Comparison of ENCODE assay signal across 1 cellular context in the genomic region with DNA sequence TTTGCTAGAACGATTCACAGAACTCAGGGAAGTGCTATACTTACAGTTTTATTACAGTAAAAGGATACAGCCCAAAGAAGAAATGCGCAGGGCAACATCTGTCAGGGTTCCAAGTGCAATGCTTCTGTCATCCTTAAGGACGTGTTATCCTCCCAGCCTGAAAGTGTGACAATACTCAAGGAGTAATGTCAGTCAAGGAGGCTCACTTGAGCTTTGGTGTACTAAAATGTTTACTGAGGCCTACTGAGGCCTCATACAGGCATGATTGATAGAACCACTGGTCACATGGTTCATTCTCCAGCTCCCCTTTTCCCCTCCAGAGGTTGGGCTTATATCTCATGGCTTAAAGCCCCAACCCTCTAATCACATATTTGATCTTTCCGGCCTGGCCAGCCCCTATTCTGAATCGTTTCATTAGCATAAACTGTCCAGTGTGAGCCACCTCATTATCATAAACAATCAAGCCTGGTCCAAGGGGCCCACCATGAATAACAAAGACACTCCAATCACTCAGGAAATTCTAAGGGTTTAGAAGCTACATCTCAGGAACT.
TF ChIP-seq lines count a peak whose summit lies in the region.

No MANE protein-coding gene starts in this region.

TF ChIP-seq in K562, 482 proteins besides CTCF, POLR2A, EP300 and RAD21 (continued from another document and continues in another):
- TF ChIP-seq, protein P1, sequence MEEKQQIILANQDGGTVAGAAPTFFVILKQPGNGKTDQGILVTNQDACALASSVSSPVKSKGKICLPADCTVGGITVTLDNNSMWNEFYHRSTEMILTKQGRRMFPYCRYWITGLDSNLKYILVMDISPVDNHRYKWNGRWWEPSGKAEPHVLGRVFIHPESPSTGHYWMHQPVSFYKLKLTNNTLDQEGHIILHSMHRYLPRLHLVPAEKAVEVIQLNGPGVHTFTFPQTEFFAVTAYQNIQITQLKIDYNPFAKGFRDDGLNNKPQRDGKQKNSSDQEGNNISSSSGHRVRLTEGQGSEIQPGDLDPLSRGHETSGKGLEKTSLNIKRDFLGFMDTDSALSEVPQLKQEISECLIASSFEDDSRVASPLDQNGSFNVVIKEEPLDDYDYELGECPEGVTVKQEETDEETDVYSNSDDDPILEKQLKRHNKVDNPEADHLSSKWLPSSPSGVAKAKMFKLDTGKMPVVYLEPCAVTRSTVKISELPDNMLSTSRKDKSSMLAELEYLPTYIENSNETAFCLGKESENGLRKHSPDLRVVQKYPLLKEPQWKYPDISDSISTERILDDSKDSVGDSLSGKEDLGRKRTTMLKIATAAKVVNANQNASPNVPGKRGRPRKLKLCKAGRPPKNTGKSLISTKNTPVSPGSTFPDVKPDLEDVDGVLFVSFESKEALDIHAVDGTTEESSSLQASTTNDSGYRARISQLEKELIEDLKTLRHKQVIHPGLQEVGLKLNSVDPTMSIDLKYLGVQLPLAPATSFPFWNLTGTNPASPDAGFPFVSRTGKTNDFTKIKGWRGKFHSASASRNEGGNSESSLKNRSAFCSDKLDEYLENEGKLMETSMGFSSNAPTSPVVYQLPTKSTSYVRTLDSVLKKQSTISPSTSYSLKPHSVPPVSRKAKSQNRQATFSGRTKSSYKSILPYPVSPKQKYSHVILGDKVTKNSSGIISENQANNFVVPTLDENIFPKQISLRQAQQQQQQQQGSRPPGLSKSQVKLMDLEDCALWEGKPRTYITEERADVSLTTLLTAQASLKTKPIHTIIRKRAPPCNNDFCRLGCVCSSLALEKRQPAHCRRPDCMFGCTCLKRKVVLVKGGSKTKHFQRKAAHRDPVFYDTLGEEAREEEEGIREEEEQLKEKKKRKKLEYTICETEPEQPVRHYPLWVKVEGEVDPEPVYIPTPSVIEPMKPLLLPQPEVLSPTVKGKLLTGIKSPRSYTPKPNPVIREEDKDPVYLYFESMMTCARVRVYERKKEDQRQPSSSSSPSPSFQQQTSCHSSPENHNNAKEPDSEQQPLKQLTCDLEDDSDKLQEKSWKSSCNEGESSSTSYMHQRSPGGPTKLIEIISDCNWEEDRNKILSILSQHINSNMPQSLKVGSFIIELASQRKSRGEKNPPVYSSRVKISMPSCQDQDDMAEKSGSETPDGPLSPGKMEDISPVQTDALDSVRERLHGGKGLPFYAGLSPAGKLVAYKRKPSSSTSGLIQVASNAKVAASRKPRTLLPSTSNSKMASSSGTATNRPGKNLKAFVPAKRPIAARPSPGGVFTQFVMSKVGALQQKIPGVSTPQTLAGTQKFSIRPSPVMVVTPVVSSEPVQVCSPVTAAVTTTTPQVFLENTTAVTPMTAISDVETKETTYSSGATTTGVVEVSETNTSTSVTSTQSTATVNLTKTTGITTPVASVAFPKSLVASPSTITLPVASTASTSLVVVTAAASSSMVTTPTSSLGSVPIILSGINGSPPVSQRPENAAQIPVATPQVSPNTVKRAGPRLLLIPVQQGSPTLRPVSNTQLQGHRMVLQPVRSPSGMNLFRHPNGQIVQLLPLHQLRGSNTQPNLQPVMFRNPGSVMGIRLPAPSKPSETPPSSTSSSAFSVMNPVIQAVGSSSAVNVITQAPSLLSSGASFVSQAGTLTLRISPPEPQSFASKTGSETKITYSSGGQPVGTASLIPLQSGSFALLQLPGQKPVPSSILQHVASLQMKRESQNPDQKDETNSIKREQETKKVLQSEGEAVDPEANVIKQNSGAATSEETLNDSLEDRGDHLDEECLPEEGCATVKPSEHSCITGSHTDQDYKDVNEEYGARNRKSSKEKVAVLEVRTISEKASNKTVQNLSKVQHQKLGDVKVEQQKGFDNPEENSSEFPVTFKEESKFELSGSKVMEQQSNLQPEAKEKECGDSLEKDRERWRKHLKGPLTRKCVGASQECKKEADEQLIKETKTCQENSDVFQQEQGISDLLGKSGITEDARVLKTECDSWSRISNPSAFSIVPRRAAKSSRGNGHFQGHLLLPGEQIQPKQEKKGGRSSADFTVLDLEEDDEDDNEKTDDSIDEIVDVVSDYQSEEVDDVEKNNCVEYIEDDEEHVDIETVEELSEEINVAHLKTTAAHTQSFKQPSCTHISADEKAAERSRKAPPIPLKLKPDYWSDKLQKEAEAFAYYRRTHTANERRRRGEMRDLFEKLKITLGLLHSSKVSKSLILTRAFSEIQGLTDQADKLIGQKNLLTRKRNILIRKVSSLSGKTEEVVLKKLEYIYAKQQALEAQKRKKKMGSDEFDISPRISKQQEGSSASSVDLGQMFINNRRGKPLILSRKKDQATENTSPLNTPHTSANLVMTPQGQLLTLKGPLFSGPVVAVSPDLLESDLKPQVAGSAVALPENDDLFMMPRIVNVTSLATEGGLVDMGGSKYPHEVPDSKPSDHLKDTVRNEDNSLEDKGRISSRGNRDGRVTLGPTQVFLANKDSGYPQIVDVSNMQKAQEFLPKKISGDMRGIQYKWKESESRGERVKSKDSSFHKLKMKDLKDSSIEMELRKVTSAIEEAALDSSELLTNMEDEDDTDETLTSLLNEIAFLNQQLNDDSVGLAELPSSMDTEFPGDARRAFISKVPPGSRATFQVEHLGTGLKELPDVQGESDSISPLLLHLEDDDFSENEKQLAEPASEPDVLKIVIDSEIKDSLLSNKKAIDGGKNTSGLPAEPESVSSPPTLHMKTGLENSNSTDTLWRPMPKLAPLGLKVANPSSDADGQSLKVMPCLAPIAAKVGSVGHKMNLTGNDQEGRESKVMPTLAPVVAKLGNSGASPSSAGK (IDR thresholded peaks at IDR 0.05) = peak; percentile 24
- no peak for TF ChIP-seq PTBP1 (IDR thresholded peaks at IDR 0.05; ENCODE audit: low read depth, low read length)
- no peak for TF ChIP-seq XRCC4 (IDR thresholded peaks at IDR 0.05; ENCODE audit: extremely low read depth, insufficient read depth, insufficient read length)
- TF ChIP-seq ZNF76 (CRISPR knock-in tag; IDR thresholded peaks at IDR 0.05; ENCODE audit: borderline replicate concordance) = no peak
- TF ChIP-seq CHD2 (IDR thresholded peaks at IDR 0.05; ENCODE audit: low read depth, low read length) = no peak
- TF ChIP-seq, protein P2, sequence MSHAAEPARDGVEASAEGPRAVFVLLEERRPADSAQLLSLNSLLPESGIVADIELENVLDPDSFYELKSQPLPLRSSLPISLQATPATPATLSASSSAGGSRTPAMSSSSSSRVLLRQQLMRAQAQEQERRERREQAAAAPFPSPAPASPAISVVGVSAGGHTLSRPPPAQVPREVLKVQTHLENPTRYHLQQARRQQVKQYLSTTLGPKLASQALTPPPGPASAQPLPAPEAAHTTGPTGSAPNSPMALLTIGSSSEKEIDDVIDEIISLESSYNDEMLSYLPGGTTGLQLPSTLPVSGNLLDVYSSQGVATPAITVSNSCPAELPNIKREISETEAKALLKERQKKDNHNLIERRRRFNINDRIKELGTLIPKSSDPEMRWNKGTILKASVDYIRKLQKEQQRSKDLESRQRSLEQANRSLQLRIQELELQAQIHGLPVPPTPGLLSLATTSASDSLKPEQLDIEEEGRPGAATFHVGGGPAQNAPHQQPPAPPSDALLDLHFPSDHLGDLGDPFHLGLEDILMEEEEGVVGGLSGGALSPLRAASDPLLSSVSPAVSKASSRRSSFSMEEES (CRISPR knock-in tag; IDR thresholded peaks at IDR 0.05) = peak; percentile 50
- TF ChIP-seq, protein P3, sequence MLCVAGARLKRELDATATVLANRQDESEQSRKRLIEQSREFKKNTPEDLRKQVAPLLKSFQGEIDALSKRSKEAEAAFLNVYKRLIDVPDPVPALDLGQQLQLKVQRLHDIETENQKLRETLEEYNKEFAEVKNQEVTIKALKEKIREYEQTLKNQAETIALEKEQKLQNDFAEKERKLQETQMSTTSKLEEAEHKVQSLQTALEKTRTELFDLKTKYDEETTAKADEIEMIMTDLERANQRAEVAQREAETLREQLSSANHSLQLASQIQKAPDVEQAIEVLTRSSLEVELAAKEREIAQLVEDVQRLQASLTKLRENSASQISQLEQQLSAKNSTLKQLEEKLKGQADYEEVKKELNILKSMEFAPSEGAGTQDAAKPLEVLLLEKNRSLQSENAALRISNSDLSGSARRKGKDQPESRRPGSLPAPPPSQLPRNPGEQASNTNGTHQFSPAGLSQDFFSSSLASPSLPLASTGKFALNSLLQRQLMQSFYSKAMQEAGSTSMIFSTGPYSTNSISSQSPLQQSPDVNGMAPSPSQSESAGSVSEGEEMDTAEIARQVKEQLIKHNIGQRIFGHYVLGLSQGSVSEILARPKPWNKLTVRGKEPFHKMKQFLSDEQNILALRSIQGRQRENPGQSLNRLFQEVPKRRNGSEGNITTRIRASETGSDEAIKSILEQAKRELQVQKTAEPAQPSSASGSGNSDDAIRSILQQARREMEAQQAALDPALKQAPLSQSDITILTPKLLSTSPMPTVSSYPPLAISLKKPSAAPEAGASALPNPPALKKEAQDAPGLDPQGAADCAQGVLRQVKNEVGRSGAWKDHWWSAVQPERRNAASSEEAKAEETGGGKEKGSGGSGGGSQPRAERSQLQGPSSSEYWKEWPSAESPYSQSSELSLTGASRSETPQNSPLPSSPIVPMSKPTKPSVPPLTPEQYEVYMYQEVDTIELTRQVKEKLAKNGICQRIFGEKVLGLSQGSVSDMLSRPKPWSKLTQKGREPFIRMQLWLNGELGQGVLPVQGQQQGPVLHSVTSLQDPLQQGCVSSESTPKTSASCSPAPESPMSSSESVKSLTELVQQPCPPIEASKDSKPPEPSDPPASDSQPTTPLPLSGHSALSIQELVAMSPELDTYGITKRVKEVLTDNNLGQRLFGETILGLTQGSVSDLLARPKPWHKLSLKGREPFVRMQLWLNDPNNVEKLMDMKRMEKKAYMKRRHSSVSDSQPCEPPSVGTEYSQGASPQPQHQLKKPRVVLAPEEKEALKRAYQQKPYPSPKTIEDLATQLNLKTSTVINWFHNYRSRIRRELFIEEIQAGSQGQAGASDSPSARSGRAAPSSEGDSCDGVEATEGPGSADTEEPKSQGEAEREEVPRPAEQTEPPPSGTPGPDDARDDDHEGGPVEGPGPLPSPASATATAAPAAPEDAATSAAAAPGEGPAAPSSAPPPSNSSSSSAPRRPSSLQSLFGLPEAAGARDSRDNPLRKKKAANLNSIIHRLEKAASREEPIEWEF (CRISPR knock-in tag; IDR thresholded peaks at IDR 0.05) = no peak
- no peak for TF ChIP-seq SLC30A9 (CRISPR knock-in tag; IDR thresholded peaks at IDR 0.05)
- peak; percentile 39 for TF ChIP-seq EP400 (IDR thresholded peaks at IDR 0.05)
- TF ChIP-seq ZFX (CRISPR knock-in tag; IDR thresholded peaks at IDR 0.05) = peak; percentile 69
- no peak for TF ChIP-seq RB1 (IDR thresholded peaks at IDR 0.05; ENCODE audit: low read depth)
- TF ChIP-seq, protein P4, sequence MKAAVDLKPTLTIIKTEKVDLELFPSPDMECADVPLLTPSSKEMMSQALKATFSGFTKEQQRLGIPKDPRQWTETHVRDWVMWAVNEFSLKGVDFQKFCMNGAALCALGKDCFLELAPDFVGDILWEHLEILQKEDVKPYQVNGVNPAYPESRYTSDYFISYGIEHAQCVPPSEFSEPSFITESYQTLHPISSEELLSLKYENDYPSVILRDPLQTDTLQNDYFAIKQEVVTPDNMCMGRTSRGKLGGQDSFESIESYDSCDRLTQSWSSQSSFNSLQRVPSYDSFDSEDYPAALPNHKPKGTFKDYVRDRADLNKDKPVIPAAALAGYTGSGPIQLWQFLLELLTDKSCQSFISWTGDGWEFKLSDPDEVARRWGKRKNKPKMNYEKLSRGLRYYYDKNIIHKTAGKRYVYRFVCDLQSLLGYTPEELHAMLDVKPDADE (conservative IDR thresholded peaks at IDR 0.05; ENCODE audit: control insufficient read depth, low read depth, low read length) = no peak
- no peak for TF ChIP-seq ZNF764 (CRISPR knock-in tag; IDR thresholded peaks at IDR 0.05; ENCODE audit: low read depth)
- no peak for TF ChIP-seq PHB (CRISPR knock-in tag; IDR thresholded peaks at IDR 0.05)
- no peak for TF ChIP-seq KAT8 (IDR thresholded peaks at IDR 0.05; ENCODE audit: low read depth)
- 0 out of 2 replicates have a peak, but pooled peaks have one; percentile 50 for TF ChIP-seq RNF2 (IDR thresholded peaks at IDR 0.05)
- TF ChIP-seq SMC3 (conservative IDR thresholded peaks at IDR 0.05; ENCODE audit: insufficient read depth, low read depth, low read length) = no peak
- TF ChIP-seq CHD4 (IDR thresholded peaks at IDR 0.05; ENCODE audit: insufficient read depth, insufficient replicate concordance, low read depth, low read length, poor library complexity, severe bottlenecking) = no peak
- TF ChIP-seq PRMT5 (CRISPR knock-in tag; IDR thresholded peaks at IDR 0.05) = no peak
